8 cellular contexts compared by ENCODE assay signal in the genomic region with DNA sequence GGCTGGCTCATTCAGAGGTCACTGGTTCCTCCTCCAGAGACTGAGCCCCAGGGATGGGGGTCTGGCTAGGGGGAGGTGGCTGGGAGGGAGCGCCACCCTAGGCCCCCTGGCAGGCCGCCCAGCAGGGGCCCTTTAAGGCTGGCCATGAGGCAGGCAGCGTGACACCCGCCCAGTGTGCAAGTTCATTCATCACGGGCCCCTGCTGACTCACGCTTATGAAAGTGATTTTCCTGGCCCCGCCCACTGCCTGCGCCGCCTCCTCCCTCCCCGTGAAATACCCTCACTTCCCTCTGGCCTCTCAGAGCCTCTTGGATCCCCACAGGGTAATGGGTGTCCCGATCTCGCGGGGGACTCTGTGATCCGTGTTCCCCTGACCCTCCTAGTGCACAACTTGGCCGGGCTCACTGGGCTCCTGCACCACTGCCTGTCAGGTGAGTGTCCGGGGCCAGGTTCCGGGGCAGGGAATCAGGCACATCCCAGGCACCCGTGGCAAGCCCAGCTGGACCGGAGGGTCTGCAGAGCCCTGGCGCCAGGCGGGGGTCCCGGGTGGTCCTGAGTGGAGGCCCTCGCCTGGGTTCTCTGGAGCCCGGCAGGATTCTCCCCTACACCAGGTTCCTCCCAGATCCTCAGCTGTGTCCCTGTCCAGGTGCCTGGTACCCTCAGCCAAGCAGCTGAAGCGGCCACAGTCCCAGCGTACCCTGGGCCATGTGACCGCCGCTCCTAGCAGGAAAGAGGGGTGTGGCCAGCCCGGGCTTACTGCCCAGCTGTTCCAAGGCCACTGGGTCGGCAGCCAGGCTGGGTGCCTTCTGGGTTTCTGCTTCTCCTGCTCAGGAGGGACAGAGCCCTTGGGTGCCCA. TPM values are rescaled to one million over a fixed set of nuclear protein-coding genes. Genes with fewer than 3 reads are reported as not detected.
A peak's percentile ranks its signal among the peaks of the same experiment; 100 is the strongest.
DNase-seq lines count a peak whose midpoint lies in the region; ATAC-seq and TF ChIP-seq lines count a peak whose summit lies in the region.

A gene with protein sequence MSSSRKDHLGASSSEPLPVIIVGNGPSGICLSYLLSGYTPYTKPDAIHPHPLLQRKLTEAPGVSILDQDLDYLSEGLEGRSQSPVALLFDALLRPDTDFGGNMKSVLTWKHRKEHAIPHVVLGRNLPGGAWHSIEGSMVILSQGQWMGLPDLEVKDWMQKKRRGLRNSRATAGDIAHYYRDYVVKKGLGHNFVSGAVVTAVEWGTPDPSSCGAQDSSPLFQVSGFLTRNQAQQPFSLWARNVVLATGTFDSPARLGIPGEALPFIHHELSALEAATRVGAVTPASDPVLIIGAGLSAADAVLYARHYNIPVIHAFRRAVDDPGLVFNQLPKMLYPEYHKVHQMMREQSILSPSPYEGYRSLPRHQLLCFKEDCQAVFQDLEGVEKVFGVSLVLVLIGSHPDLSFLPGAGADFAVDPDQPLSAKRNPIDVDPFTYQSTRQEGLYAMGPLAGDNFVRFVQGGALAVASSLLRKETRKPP (plus strand): TSS at position 301 of the 856 bp plus-strand sequence. CDS start 4,432 bp downstream, outside the sequence.

- no peaks in the 10 kb centered on the region for H3K9me2 ChIP-seq in hepatocyte (replicated peaks; ENCODE audit: insufficient read depth)

- no peak for TF ChIP-seq CTCF in ascending aorta (IDR thresholded peaks at IDR 0.05)
- no peak for TF ChIP-seq CTCF in hepatocyte (IDR thresholded peaks at IDR 0.05; ENCODE audit: poor library complexity)

- no peaks in the 10 kb centered on the region for H3K27me3 ChIP-seq in ascending aorta
- H3K27me3 ChIP-seq in hepatocyte, result no peaks in the 10 kb centered on the region

- no peaks in the 10 kb centered on the region for H3K36me3 Mint-ChIP-seq in T-helper 17 cell (ENCODE audit: low read depth)

- no peak within 1 kb of the TSS for H3K27ac Mint-ChIP-seq in T-helper 17 cell

- peak; percentile 19 for TF ChIP-seq POLR2A in GM10847 (IDR thresholded peaks at IDR 0.05; ENCODE audit: extremely low read depth, insufficient read length)

- no peak within 1 kb of the TSS for H2AFZ ChIP-seq in hepatocyte

- H3K36me3 ChIP-seq in ascending aorta (peaks cover 0 to 5% of the 10 kb centered on the region in 2 donors), hepatocyte (replicated peaks; ENCODE audit: insufficient read depth, low read depth) (no peaks in the 10 kb centered on the region)

- H3K4me1 ChIP-seq in ascending aorta (peaks cover 8 to 22% of the 10 kb centered on the region in 2 donors), hepatocyte (ENCODE audit: insufficient read depth) (peaks cover 16% of the 10 kb centered on the region)

- H3K27me3 Mint-ChIP-seq in T-helper 17 cell, result peaks cover 28% of the 10 kb centered on the region

- 24% methylated on average over 28 of the region's 30 CpGs for WGBS in hepatocyte (ENCODE audit: low lambda C conversion rate, missing lambda C conversion rate)

- ATAC-seq in HG02571 (IDR thresholded peaks at IDR 0.05; ENCODE audit: unreplicated experiment) (peak; percentile 68), T-helper 17 cell (peak; percentile 71), HG03520 (IDR thresholded peaks at IDR 0.05; ENCODE audit: unreplicated experiment) (no peak)

- DNase-seq in NCI-H1092 treated with DMSO at 0.1 percent for 48 hours (lab: John Stamatoyannopoulos, UW) (peak; percentile 61), T-helper 17 cell (no peak), ascending aorta (ENCODE audit: low spot score in 2 of 2) (peak; percentile 87 to 98), hepatocyte (ENCODE audit: low spot score) (peak; percentile 96), renal cortical epithelial cell (ENCODE audit: low read depth) (peak; percentile 86)

- H3K4me2 ChIP-seq in hepatocyte, result peak within 1 kb of the TSS; percentile 80

- intact Hi-C loops in ascending aorta (cut with DNase I), result loop anchor here (2.0 to 10.0 kb wide), 5 partner anchors 26 to 238 kb away; partner anchors contain the start of genes MBTPS1 and MLYCD

- H3K27ac ChIP-seq in ascending aorta (peak within 1 kb of the TSS; percentile 89 to 94), hepatocyte (peak within 1 kb of the TSS; percentile 88)

- peak within 1 kb of the TSS; percentile 50 for H3K4me3 Mint-ChIP-seq in T-helper 17 cell

- H3K79me2 ChIP-seq in hepatocyte, result no peaks in the 10 kb centered on the region

- peak within 1 kb of the TSS; percentile 64 to 76 for H3K4me3 ChIP-seq in ascending aorta
- H3K4me3 ChIP-seq in hepatocyte, result peak within 1 kb of the TSS; percentile 4

- H3K4me1 Mint-ChIP-seq in T-helper 17 cell, result peaks cover 2% of the 10 kb centered on the region

- H4K20me1 ChIP-seq in hepatocyte (ENCODE audit: insufficient read depth, poor library complexity, severe bottlenecking), result no peaks in the 10 kb centered on the region

- H3K9me3 ChIP-seq in T-helper 17 cell (ENCODE audit: control insufficient read depth, low read length, poor library complexity, severe bottlenecking), result no peaks in the 10 kb centered on the region
- no peaks in the 10 kb centered on the region for H3K9me3 ChIP-seq in ascending aorta
- H3K9me3 ChIP-seq in hepatocyte (ENCODE audit: low read depth), result no peaks in the 10 kb centered on the region

RNA-seq across cellular contexts. Expression of the gene that starts here (rescaled TPM):
- total RNA-seq in T-helper 17 cell (1 to 10 TPM; 1.1 to 1.4 TPM), ascending aorta (7.8 TPM), hepatocyte (1.9 and 3.3 TPM in 2 replicates), renal cortical epithelial cell (0.69 and 1.4 TPM in 2 replicates)
- polyA plus RNA-seq in hepatocyte, result 6.0 and 10.0 TPM in 2 replicates

Comparison
In these comparisons a context has a peak if more than half of its experiments do, and no peak if none do; other contexts are left out.
1. DNase-seq: peak in NCI-H1092 treated with DMSO at 0.1 percent for 48 hours (single experiment), ascending aorta (2 of 2), hepatocyte (single experiment) and renal cortical epithelial cell (single experiment); none in T-helper 17 cell (0 of 3).